ENCODE assay signal across 17 cellular contexts in genomic region chr12:106088246-106089200, GRCh38. TPM values are rescaled to one million over a fixed set of nuclear protein-coding genes. Genes with fewer than 3 reads are reported as not detected.
DNase-seq lines count a peak whose midpoint lies in the region; ATAC-seq and TF ChIP-seq lines count a peak whose summit lies in the region.
"Had no signal": no experiment of that assay in that cellular context is flagged by ENCODE, and none has a peak within 500 bp of the region (broad histone marks: within the 10 kb centered on the region; RNA-seq: fewer than 3 reads in every experiment).

No MANE protein-coding gene starts in this region.

- H3K4me1 ChIP-seq in heart left ventricle, result peaks cover 8 to 81% (median 59%) of the 10 kb centered on the region in 12 donors
- H3K4me1 ChIP-seq in ovary (ENCODE audit: insufficient read depth), result peaks cover 23% of the 10 kb centered on the region
- peaks cover 0 to 79% (median 31%) of the 10 kb centered on the region in 4 donors for H3K4me1 ChIP-seq in tibial nerve
- H3K4me1 ChIP-seq: BE2C had no signal

- H3K4me3 ChIP-seq in heart left ventricle (no peak overlapping the region), ovary (no peak overlapping the region), tibial nerve (no peak overlapping the region)
- H3K4me3 ChIP-seq: GM23338, PC-9 had no signal

- no peak for DNase-seq in chondrocyte (ENCODE audit: low spot score)
- no peak for DNase-seq in heart left ventricle
- DNase-seq in ovary, result peak; percentile 61 to 84 (median 76)
- no peak for DNase-seq in tibial nerve (ENCODE audit: low spot score in 2 of 2)
- no peak for DNase-seq in stimulated activated CD8-positive, alpha-beta memory T cell treated with anti-CD3 and anti-CD28 coated beads, Interleukin-4, amount 100 ng/mL, for 48 hours
- DNase-seq in stimulated activated CD4-positive, alpha-beta T cell treated with anti-CD3 and anti-CD28 coated beads, Interleukin-4, amount 100 ng/mL, for 4 hours, result no peak
- DNase-seq in activated naive CD4-positive, alpha-beta T cell (lab: John Stamatoyannopoulos, UW), result no peak
- no peak for DNase-seq in SKM-1 treated with dmso at 0.1 percent for 144 hours (lab: John Stamatoyannopoulos, UW; ENCODE audit: unreplicated experiment)
- DNase-seq: activated CD4-positive, CD25-positive, alpha-beta regulatory T cell treated with anti-CD3 and anti-CD28 coated beads, Interleukin-2, amount 50 U/mL, for 72 hours; BE2C; Kasumi-1; NCI-H1105 treated with DMSO at 0.1 percent for 48 hours; NCI-H69; PC-9 had no signal

- no peak for TF ChIP-seq POLR2A in heart left ventricle (IDR thresholded peaks at IDR 0.05)
- no peak for TF ChIP-seq POLR2A in ovary (IDR thresholded peaks at IDR 0.05)
- TF ChIP-seq POLR2A in tibial nerve (IDR thresholded peaks at IDR 0.05), result no peak

- H3K36me3 ChIP-seq in heart left ventricle, result peaks cover 0 to 42% (median 17%) of the 10 kb centered on the region in 9 donors
- no peaks in the 10 kb centered on the region for H3K36me3 ChIP-seq in ovary
- no peaks in the 10 kb centered on the region for H3K36me3 ChIP-seq in tibial nerve
- H3K36me3 ChIP-seq: BE2C had no signal

- H3K27me3 Mint-ChIP-seq in chondrocyte (ENCODE audit: low read depth), result no peaks in the 10 kb centered on the region

- H3K9me3 Mint-ChIP-seq in chondrocyte (ENCODE audit: low read depth), result no peaks in the 10 kb centered on the region
- H3K9me3 Mint-ChIP-seq: activated T-helper 2 cell treated with anti-CD3 and anti-CD28 coated beads, Interferon-gamma antibody, Interleukin-2, Interleukin-4, amounts not matched to agents 10 μg/mL and 5 μg/mL and 100 μg/mL, durations not matched to agents 14 hours and 24 hours and 36 hours; GM23338; mesothelial cell of epicardium had no signal

- H3K9me3 ChIP-seq in heart left ventricle, result no peaks in the 10 kb centered on the region
- no peaks in the 10 kb centered on the region for H3K9me3 ChIP-seq in ovary
- no peaks in the 10 kb centered on the region for H3K9me3 ChIP-seq in tibial nerve
- H3K9me3 ChIP-seq: BE2C had no signal

- peaks cover 45% of the 10 kb centered on the region for H3K36me3 Mint-ChIP-seq in chondrocyte (ENCODE audit: low read depth)

- intact Hi-C loops in heart left ventricle (cut with DNase I), result loop anchor here in 1 of 10 donors (5.0 kb wide), 1 partner anchor 39 kb away; no protein-coding TSS in a partner anchor
- intact Hi-C loops in ovary (cut with DNase I), result loop anchor here in 1 of 4 donors (5.0 kb wide), 1 partner anchor 49 kb away; the partner anchor contains the start of gene NUAK1

- peak overlapping the region; percentile 96 for H3K27ac Mint-ChIP-seq in chondrocyte (ENCODE audit: unreplicated experiment)
- H3K27ac Mint-ChIP-seq: activated T-helper 2 cell treated with anti-CD3 and anti-CD28 coated beads, Interferon-gamma antibody, Interleukin-2, Interleukin-4, amounts not matched to agents 10 μg/mL and 5 μg/mL and 100 μg/mL, durations not matched to agents 14 hours and 24 hours and 36 hours; GM23338; mesothelial cell of epicardium had no signal

- H3K4me1 Mint-ChIP-seq in chondrocyte (ENCODE audit: low read depth), result peaks cover 90% of the 10 kb centered on the region

- TF ChIP-seq EP300 in ovary (IDR thresholded peaks at IDR 0.05) (no peak), tibial nerve (IDR thresholded peaks at IDR 0.05) (no peak)

- TF ChIP-seq CTCF in chondrocyte (IDR thresholded peaks at IDR 0.05) (no peak), heart left ventricle (IDR thresholded peaks at IDR 0.05) (no peak), ovary (IDR thresholded peaks at IDR 0.05) (no peak), tibial nerve (IDR thresholded peaks at IDR 0.05) (no peak)

- 41 to 59% (median 51%) methylated on average over 9 of the region's 9 CpGs for WGBS in heart left ventricle, 4 donors
- WGBS in ovary, 3 donors, result 30 to 31% (median 31%) methylated on average over 9 of the region's 9 CpGs
- WGBS in tibial nerve, 2 donors, result 69 to 70% methylated on average over 9 of the region's 9 CpGs

- peak in 2 of 4 donors; percentile 13 to 17 for ATAC-seq in heart left ventricle
- ATAC-seq: GM23338 had no signal

- no peaks in the 10 kb centered on the region for H3K27me3 ChIP-seq in heart left ventricle
- no peaks in the 10 kb centered on the region for H3K27me3 ChIP-seq in ovary
- no peaks in the 10 kb centered on the region for H3K27me3 ChIP-seq in tibial nerve

- H3K4me3 Mint-ChIP-seq in chondrocyte (ENCODE audit: unreplicated experiment), result no peak overlapping the region
- H3K4me3 Mint-ChIP-seq: GM23338, mesothelial cell of epicardium had no signal

- H3K27ac ChIP-seq in heart left ventricle (peak overlapping the region in 11 of 12 donors; percentile 72 to 91 (median 85)), ovary (peak overlapping the region; percentile 13 to 80), tibial nerve (peak overlapping the region; percentile 19 to 86 (median 66))
- H3K27ac ChIP-seq: PC-9 had no signal

RNA-seq across cellular contexts. Expression of gene NUAK1, which starts 50.2 kb away (rescaled TPM):
- total RNA-seq in chondrocyte (78.1 to 81.4 TPM (median 78.5 TPM) in 3 replicates), heart left ventricle (10 to 100 TPM; 34.7 to 50.7 (median 39.8) TPM), ovary (10 to 100 TPM in 5 of 7 donors, 1 to 10 TPM in 2; 2.8 to 22.2 (median 12.0) TPM), tibial nerve (10 to 100 TPM; 32.0 to 47.9 (median 33.5) TPM)
- polyA plus RNA-seq in heart left ventricle (10 to 100 TPM; 10.5 to 21.5 TPM), ovary (10 to 100 TPM in 1 of 2 donors, 1 to 10 TPM in 1; 9.3 to 15.8 TPM)

Comparison
In these comparisons a context has a peak if more than half of its experiments do, and no peak if none do; other contexts are left out.
1. DNase-seq: peak in ovary (5 of 5); none in chondrocyte (single experiment), heart left ventricle (0 of 5), tibial nerve (0 of 2), stimulated activated CD8-positive, alpha-beta memory T cell treated with anti-CD3 and anti-CD28 coated beads, Interleukin-4, amount 100 ng/mL, for 48 hours (single experiment), stimulated activated CD4-positive, alpha-beta T cell treated with anti-CD3 and anti-CD28 coated beads, Interleukin-4, amount 100 ng/mL, for 4 hours (0 of 2), activated naive CD4-positive, alpha-beta T cell (0 of 4) and SKM-1 treated with dmso at 0.1 percent for 144 hours (single experiment).
2. Peak in every context shown above with its lines, with median percentiles within 50 percentile points of each other: H3K27ac ChIP-seq.